1 cellular context compared by ENCODE assay signal in the genomic region with DNA sequence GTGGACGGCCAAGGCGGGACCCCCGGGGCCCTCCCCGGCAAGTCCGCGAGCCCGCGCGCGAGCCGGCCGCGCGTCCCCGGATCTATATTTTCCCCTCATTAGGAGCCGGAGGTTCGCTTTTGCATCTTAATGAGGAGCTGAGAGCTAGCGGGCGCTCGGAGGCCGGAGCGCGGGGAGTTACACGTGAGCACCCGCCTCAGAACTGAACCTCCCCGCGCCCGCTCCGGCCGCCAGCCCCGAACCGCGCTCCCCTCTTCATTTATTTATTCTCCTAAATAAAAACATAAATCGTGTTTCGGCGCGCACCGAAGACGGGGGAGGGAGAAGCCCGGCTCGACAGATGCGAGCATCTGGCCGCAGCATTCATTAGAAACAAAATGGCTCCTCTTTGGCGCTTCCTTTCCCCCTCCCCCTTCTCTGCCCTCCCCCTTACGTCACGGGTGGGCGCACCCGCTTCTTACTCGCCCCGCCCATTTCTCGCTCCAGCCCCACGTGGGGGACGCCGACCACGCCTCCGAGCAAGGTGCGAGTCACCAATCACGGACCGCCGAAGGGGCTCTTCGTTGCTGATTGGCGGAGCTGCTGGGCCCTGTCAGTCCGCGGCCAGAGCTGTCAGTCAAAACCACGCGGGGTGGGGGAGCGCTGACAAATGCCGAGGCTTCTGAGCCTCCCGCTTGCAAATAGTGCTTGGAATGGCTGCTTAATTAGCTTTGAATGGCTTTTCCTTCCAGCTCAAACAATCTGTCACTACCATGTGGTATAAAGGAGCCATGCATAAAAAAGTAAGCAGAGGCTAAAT.
TF ChIP-seq lines count a peak whose summit lies in the region.

No MANE protein-coding gene starts in this region.

TF ChIP-seq in K562, 482 proteins besides CTCF, POLR2A, EP300 and RAD21 (continued from another document and continues in another):
- TF ChIP-seq, protein P1, sequence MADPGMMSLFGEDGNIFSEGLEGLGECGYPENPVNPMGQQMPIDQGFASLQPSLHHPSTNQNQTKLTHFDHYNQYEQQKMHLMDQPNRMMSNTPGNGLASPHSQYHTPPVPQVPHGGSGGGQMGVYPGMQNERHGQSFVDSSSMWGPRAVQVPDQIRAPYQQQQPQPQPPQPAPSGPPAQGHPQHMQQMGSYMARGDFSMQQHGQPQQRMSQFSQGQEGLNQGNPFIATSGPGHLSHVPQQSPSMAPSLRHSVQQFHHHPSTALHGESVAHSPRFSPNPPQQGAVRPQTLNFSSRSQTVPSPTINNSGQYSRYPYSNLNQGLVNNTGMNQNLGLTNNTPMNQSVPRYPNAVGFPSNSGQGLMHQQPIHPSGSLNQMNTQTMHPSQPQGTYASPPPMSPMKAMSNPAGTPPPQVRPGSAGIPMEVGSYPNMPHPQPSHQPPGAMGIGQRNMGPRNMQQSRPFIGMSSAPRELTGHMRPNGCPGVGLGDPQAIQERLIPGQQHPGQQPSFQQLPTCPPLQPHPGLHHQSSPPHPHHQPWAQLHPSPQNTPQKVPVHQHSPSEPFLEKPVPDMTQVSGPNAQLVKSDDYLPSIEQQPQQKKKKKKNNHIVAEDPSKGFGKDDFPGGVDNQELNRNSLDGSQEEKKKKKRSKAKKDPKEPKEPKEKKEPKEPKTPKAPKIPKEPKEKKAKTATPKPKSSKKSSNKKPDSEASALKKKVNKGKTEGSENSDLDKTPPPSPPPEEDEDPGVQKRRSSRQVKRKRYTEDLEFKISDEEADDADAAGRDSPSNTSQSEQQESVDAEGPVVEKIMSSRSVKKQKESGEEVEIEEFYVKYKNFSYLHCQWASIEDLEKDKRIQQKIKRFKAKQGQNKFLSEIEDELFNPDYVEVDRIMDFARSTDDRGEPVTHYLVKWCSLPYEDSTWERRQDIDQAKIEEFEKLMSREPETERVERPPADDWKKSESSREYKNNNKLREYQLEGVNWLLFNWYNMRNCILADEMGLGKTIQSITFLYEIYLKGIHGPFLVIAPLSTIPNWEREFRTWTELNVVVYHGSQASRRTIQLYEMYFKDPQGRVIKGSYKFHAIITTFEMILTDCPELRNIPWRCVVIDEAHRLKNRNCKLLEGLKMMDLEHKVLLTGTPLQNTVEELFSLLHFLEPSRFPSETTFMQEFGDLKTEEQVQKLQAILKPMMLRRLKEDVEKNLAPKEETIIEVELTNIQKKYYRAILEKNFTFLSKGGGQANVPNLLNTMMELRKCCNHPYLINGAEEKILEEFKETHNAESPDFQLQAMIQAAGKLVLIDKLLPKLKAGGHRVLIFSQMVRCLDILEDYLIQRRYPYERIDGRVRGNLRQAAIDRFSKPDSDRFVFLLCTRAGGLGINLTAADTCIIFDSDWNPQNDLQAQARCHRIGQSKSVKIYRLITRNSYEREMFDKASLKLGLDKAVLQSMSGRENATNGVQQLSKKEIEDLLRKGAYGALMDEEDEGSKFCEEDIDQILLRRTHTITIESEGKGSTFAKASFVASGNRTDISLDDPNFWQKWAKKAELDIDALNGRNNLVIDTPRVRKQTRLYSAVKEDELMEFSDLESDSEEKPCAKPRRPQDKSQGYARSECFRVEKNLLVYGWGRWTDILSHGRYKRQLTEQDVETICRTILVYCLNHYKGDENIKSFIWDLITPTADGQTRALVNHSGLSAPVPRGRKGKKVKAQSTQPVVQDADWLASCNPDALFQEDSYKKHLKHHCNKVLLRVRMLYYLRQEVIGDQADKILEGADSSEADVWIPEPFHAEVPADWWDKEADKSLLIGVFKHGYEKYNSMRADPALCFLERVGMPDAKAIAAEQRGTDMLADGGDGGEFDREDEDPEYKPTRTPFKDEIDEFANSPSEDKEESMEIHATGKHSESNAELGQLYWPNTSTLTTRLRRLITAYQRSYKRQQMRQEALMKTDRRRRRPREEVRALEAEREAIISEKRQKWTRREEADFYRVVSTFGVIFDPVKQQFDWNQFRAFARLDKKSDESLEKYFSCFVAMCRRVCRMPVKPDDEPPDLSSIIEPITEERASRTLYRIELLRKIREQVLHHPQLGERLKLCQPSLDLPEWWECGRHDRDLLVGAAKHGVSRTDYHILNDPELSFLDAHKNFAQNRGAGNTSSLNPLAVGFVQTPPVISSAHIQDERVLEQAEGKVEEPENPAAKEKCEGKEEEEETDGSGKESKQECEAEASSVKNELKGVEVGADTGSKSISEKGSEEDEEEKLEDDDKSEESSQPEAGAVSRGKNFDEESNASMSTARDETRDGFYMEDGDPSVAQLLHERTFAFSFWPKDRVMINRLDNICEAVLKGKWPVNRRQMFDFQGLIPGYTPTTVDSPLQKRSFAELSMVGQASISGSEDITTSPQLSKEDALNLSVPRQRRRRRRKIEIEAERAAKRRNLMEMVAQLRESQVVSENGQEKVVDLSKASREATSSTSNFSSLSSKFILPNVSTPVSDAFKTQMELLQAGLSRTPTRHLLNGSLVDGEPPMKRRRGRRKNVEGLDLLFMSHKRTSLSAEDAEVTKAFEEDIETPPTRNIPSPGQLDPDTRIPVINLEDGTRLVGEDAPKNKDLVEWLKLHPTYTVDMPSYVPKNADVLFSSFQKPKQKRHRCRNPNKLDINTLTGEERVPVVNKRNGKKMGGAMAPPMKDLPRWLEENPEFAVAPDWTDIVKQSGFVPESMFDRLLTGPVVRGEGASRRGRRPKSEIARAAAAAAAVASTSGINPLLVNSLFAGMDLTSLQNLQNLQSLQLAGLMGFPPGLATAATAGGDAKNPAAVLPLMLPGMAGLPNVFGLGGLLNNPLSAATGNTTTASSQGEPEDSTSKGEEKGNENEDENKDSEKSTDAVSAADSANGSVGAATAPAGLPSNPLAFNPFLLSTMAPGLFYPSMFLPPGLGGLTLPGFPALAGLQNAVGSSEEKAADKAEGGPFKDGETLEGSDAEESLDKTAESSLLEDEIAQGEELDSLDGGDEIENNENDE (IDR thresholded peaks at IDR 0.05; ENCODE audit: low read depth, low read length), result no peak
- TF ChIP-seq, protein P2, sequence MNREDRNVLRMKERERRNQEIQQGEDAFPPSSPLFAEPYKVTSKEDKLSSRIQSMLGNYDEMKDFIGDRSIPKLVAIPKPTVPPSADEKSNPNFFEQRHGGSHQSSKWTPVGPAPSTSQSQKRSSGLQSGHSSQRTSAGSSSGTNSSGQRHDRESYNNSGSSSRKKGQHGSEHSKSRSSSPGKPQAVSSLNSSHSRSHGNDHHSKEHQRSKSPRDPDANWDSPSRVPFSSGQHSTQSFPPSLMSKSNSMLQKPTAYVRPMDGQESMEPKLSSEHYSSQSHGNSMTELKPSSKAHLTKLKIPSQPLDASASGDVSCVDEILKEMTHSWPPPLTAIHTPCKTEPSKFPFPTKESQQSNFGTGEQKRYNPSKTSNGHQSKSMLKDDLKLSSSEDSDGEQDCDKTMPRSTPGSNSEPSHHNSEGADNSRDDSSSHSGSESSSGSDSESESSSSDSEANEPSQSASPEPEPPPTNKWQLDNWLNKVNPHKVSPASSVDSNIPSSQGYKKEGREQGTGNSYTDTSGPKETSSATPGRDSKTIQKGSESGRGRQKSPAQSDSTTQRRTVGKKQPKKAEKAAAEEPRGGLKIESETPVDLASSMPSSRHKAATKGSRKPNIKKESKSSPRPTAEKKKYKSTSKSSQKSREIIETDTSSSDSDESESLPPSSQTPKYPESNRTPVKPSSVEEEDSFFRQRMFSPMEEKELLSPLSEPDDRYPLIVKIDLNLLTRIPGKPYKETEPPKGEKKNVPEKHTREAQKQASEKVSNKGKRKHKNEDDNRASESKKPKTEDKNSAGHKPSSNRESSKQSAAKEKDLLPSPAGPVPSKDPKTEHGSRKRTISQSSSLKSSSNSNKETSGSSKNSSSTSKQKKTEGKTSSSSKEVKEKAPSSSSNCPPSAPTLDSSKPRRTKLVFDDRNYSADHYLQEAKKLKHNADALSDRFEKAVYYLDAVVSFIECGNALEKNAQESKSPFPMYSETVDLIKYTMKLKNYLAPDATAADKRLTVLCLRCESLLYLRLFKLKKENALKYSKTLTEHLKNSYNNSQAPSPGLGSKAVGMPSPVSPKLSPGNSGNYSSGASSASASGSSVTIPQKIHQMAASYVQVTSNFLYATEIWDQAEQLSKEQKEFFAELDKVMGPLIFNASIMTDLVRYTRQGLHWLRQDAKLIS (CRISPR knock-in tag; IDR thresholded peaks at IDR 0.05), result 0 out of 2 replicates have a peak, but pooled peaks have one; percentile 33
- TF ChIP-seq, protein P3, sequence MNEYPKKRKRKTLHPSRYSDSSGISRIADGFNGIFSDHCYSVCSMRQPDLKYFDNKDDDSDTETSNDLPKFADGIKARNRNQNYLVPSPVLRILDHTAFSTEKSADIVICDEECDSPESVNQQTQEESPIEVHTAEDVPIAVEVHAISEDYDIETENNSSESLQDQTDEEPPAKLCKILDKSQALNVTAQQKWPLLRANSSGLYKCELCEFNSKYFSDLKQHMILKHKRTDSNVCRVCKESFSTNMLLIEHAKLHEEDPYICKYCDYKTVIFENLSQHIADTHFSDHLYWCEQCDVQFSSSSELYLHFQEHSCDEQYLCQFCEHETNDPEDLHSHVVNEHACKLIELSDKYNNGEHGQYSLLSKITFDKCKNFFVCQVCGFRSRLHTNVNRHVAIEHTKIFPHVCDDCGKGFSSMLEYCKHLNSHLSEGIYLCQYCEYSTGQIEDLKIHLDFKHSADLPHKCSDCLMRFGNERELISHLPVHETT (CRISPR knock-in tag; conservative IDR thresholded peaks at IDR 0.05 in 1 of 2, IDR thresholded peaks at IDR 0.05 in 1 of 2), result peak in 1 of 2 experiments; percentile 61; a peak in 1 of 4 replicates
- TF ChIP-seq YY1 (IDR thresholded peaks at IDR 0.05; ENCODE audit: borderline replicate concordance in 1 of 3, control insufficient read depth in 1 of 3, extremely low read depth in 1 of 3, insufficient read depth in 3 of 3, insufficient read length in 1 of 3, insufficient replicate concordance in 2 of 3, low read depth in 1 of 3, low read length in 2 of 3) (peak; percentile 58 to 93 (median 87)), POLR2B (IDR thresholded peaks at IDR 0.05; ENCODE audit: low read depth, partially characterized antibody) (peak; percentile 92), NEUROD1 (IDR thresholded peaks at IDR 0.05; ENCODE audit: borderline replicate concordance, low read depth, low read length, partially characterized antibody) (peak; percentile 25), ZC3H8 (IDR thresholded peaks at IDR 0.05) (no peak), ARID1B (IDR thresholded peaks at IDR 0.05) (no peak), KDM2B (CRISPR knock-in tag; IDR thresholded peaks at IDR 0.05) (peak; percentile 12; the same call in 1 of the 2 replicates), MXI1 (IDR thresholded peaks at IDR 0.05; ENCODE audit: low read depth, low read length) (no peak), HMGN3 (IDR thresholded peaks at IDR 0.05; ENCODE audit: borderline replicate concordance, extremely low read depth, insufficient read length, low read depth, low read length) (peak; percentile 48), ZNF584 (CRISPR knock-in tag; IDR thresholded peaks at IDR 0.05; ENCODE audit: low read depth) (0 out of 2 replicates have a peak, but pooled peaks have one; percentile 46), ZBTB17 (CRISPR knock-in tag; IDR thresholded peaks at IDR 0.05) (0 out of 2 replicates have a peak, but pooled peaks have one; percentile 28), MTA1 (IDR thresholded peaks at IDR 0.05; ENCODE audit: borderline replicate concordance) (no peak), GTF2E2 (tag; IDR thresholded peaks at IDR 0.05) (peak; percentile 97)
- TF ChIP-seq, protein P4, sequence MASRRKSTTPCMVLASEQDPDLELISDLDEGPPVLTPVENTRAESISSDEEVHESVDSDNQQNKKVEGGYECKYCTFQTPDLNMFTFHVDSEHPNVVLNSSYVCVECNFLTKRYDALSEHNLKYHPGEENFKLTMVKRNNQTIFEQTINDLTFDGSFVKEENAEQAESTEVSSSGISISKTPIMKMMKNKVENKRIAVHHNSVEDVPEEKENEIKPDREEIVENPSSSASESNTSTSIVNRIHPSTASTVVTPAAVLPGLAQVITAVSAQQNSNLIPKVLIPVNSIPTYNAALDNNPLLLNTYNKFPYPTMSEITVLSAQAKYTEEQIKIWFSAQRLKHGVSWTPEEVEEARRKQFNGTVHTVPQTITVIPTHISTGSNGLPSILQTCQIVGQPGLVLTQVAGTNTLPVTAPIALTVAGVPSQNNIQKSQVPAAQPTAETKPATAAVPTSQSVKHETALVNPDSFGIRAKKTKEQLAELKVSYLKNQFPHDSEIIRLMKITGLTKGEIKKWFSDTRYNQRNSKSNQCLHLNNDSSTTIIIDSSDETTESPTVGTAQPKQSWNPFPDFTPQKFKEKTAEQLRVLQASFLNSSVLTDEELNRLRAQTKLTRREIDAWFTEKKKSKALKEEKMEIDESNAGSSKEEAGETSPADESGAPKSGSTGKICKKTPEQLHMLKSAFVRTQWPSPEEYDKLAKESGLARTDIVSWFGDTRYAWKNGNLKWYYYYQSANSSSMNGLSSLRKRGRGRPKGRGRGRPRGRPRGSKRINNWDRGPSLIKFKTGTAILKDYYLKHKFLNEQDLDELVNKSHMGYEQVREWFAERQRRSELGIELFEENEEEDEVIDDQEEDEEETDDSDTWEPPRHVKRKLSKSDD (conservative IDR thresholded peaks at IDR 0.05; ENCODE audit: low read length), result no peak
- TF ChIP-seq, protein P5, sequence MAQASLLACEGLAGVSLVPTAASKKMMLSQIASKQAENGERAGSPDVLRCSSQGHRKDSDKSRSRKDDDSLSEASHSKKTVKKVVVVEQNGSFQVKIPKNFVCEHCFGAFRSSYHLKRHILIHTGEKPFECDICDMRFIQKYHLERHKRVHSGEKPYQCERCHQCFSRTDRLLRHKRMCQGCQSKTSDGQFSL (CRISPR knock-in tag; IDR thresholded peaks at IDR 0.05), result peak; percentile 85
- TF ChIP-seq, protein P5 (tag; IDR thresholded peaks at IDR 0.05), result peak in 1 of 2 experiments; percentile 73; a peak in 2 of 4 replicates
- TF ChIP-seq, protein P6, sequence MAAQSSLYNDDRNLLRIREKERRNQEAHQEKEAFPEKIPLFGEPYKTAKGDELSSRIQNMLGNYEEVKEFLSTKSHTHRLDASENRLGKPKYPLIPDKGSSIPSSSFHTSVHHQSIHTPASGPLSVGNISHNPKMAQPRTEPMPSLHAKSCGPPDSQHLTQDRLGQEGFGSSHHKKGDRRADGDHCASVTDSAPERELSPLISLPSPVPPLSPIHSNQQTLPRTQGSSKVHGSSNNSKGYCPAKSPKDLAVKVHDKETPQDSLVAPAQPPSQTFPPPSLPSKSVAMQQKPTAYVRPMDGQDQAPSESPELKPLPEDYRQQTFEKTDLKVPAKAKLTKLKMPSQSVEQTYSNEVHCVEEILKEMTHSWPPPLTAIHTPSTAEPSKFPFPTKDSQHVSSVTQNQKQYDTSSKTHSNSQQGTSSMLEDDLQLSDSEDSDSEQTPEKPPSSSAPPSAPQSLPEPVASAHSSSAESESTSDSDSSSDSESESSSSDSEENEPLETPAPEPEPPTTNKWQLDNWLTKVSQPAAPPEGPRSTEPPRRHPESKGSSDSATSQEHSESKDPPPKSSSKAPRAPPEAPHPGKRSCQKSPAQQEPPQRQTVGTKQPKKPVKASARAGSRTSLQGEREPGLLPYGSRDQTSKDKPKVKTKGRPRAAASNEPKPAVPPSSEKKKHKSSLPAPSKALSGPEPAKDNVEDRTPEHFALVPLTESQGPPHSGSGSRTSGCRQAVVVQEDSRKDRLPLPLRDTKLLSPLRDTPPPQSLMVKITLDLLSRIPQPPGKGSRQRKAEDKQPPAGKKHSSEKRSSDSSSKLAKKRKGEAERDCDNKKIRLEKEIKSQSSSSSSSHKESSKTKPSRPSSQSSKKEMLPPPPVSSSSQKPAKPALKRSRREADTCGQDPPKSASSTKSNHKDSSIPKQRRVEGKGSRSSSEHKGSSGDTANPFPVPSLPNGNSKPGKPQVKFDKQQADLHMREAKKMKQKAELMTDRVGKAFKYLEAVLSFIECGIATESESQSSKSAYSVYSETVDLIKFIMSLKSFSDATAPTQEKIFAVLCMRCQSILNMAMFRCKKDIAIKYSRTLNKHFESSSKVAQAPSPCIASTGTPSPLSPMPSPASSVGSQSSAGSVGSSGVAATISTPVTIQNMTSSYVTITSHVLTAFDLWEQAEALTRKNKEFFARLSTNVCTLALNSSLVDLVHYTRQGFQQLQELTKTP (IDR thresholded peaks at IDR 0.05; ENCODE audit: low read depth in 1 of 2, partially characterized antibody in 2 of 2), result peak in 1 of 2 experiments; percentile 73
